1 cellular context compared by ENCODE assay signal in the genomic region with DNA sequence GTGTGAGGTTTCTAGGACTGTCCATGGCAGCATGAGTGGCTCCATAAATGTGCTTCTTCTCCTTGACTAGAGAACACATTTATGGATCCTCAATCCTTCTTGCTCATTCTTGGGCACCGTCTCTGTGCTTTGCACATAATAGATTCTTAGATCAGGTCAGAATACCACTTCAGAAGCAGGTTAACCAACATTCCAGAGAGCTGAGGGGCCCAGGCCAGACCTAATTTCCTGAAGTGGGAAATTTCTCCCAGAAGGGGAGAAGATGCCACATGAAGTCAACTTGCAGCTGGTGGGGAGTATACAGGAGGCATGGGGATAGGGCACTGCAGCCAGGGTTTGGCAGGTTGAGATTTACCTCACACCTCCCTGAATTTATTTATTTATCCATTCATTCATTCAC.
TF ChIP-seq lines count a peak whose summit lies in the region.

No MANE protein-coding gene starts in this region.

TF ChIP-seq in IMR-90, 13 proteins besides CTCF, POLR2A, EP300 and RAD21:
- TF ChIP-seq FOS (IDR thresholded peaks at IDR 0.05; ENCODE audit: low read depth, low read length): no peak
- no peak for TF ChIP-seq BHLHE40 (IDR thresholded peaks at IDR 0.05; ENCODE audit: low read depth, low read length)
- TF ChIP-seq SMC3 (IDR thresholded peaks at IDR 0.05; ENCODE audit: low read depth, low read length): no peak
- no peak for TF ChIP-seq MXI1 (IDR thresholded peaks at IDR 0.05; ENCODE audit: borderline replicate concordance, low read depth, low read length)
- TF ChIP-seq MAFK (IDR thresholded peaks at IDR 0.05; ENCODE audit: low read depth, low read length): no peak
- TF ChIP-seq, protein P1, sequence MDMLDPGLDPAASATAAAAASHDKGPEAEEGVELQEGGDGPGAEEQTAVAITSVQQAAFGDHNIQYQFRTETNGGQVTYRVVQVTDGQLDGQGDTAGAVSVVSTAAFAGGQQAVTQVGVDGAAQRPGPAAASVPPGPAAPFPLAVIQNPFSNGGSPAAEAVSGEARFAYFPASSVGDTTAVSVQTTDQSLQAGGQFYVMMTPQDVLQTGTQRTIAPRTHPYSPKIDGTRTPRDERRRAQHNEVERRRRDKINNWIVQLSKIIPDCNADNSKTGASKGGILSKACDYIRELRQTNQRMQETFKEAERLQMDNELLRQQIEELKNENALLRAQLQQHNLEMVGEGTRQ (IDR thresholded peaks at IDR 0.05; ENCODE audit: low read depth, low read length): no peak
- TF ChIP-seq RFX5 (IDR thresholded peaks at IDR 0.05; ENCODE audit: low read depth, low read length): no peak
TF ChIP-seq in IMR-90: peak in this region for 0.
